ENCODE assay signal across 27 cellular contexts in genomic region chr10:98254234-98254858, GRCh38. TPM values are rescaled to one million over a fixed set of nuclear protein-coding genes. Genes with fewer than 3 reads are reported as not detected.
DNase-seq lines count a peak whose midpoint lies in the region; ATAC-seq and TF ChIP-seq lines count a peak whose summit lies in the region.
"Had no signal": no experiment of that assay in that cellular context is flagged by ENCODE, and none has a peak within 500 bp of the region (broad histone marks: within the 10 kb centered on the region; RNA-seq: fewer than 3 reads in every experiment).

No MANE protein-coding gene starts in this region.

- H3K27me3 ChIP-seq in KMS-11 (ENCODE audit: insufficient read depth, low read depth) (no peaks in the 10 kb centered on the region), stomach (no peaks in the 10 kb centered on the region)
- H3K27me3 ChIP-seq: breast epithelium, gastroesophageal sphincter, neural progenitor cell had no signal

- H3K27me3 Mint-ChIP-seq in stimulated activated naive CD8-positive, alpha-beta T cell treated with anti-CD3 and anti-CD28 coated beads, Interleukin-15, amount 100 ng/mL, for 72 hours = no peaks in the 10 kb centered on the region
- peaks cover 12% of the 10 kb centered on the region for H3K27me3 Mint-ChIP-seq in glutamatergic neuron (ENCODE audit: unreplicated experiment)
- no peaks in the 10 kb centered on the region for H3K27me3 Mint-ChIP-seq in type B pancreatic cell
- H3K27me3 Mint-ChIP-seq: stimulated activated naive B cell treated with anti-CD40 and anti-IgM and Interleukin-4, amounts not matched to agents 10 μg/mL and 1 μg/mL and 100 μg/mL, for 72 hours had no signal

- H3K36me3 Mint-ChIP-seq in glutamatergic neuron (ENCODE audit: unreplicated experiment) = peaks cover 6% of the 10 kb centered on the region
- peaks cover 18% of the 10 kb centered on the region for H3K36me3 Mint-ChIP-seq in type B pancreatic cell

- H3K27ac ChIP-seq in KMS-11 (peak overlapping the region; percentile 27; the same call in 1 of the 2 replicates), stomach (no peak overlapping the region)
- H3K27ac ChIP-seq: gastroesophageal sphincter, neural progenitor cell, parathyroid adenoma, RWPE1 had no signal

- peak overlapping the region; percentile 67 to 84 for H3K27ac Mint-ChIP-seq in stimulated activated naive CD8-positive, alpha-beta T cell treated with anti-CD3 and anti-CD28 coated beads, Interleukin-15, amount 100 ng/mL, for 72 hours
- H3K27ac Mint-ChIP-seq in glutamatergic neuron (ENCODE audit: unreplicated experiment) (no peak overlapping the region), type B pancreatic cell (peak overlapping the region; percentile 11)
- H3K27ac Mint-ChIP-seq: activated naive CD4-positive, alpha-beta T cell treated with anti-CD3 and anti-CD28 coated beads for 36 hours; activated T-cell treated with anti-CD3 and anti-CD28 coated beads, Interleukin-2, amount 50 U/mL, for 72 hours; neural progenitor cell; stimulated activated naive B cell treated with anti-CD40 and anti-IgM and Interleukin-4, amounts not matched to agents 10 μg/mL and 1 μg/mL and 100 μg/mL, for 72 hours had no signal

- no peak for TF ChIP-seq POLR2A in stomach (IDR thresholded peaks at IDR 0.05)

- H3K4me3 ChIP-seq in KMS-11 (IDR thresholded peaks at IDR 0.05; ENCODE audit: insufficient read depth, low read depth, low read length) = no peak overlapping the region
- H3K4me3 ChIP-seq in stomach = no peak overlapping the region
- H3K4me3 ChIP-seq: breast epithelium, gastroesophageal sphincter, neural progenitor cell had no signal

- H4K20me1 ChIP-seq in KMS-11 (ENCODE audit: insufficient read depth) = no peaks in the 10 kb centered on the region

- no peak overlapping the region for H3K9ac ChIP-seq in KMS-11
- H3K9ac ChIP-seq: neural progenitor cell, parathyroid adenoma had no signal

- DNase-seq in stimulated activated naive CD8-positive, alpha-beta T cell treated with anti-CD3 and anti-CD28 coated beads, Interleukin-15, amount 100 ng/mL, for 72 hours = no peak
- no peak for DNase-seq in stimulated activated naive CD8-positive, alpha-beta T cell treated with anti-CD3 and anti-CD28 coated beads, Interleukin-15, Interleukin-2, amounts not matched to agents 100 U/mL and 50 U/mL, for 24 hours
- no peak for DNase-seq in glutamatergic neuron
- peak; percentile 45 for DNase-seq in type B pancreatic cell (ENCODE audit: extremely low spot score, unreplicated experiment)
- DNase-seq in activated effector memory CD4-positive, alpha-beta T cell treated with Interleukin-2 at 50 U/mL for 16 hours = no peak
- DNase-seq in stomach = no peak
- DNase-seq: activated CD4-positive, alpha-beta T cell treated with anti-CD3 and anti-CD28 coated beads, Interleukin-2, amount 50 U/mL, for 48 hours; activated naive CD4-positive, alpha-beta T cell treated with anti-CD3 and anti-CD28 coated beads for 36 hours; activated T-cell treated with anti-CD3 and anti-CD28 coated beads, Interleukin-2, amount 50 U/mL, for 72 hours; DND-41; hippocampal formation; mammary epithelial cell; NCI-H1694; NCI-H446 treated with DMSO at 0.1 percent for 48 hours; retina; stimulated activated naive B cell treated with anti-CD40 and anti-IgM and Interleukin-4, amounts not matched to agents 10 μg/mL and 1 μg/mL and 100 μg/mL, for 72 hours had no signal

- ATAC-seq in stimulated activated naive CD8-positive, alpha-beta T cell treated with anti-CD3 and anti-CD28 coated beads, Interleukin-15, amount 100 ng/mL, for 72 hours = no peak
- no peak for ATAC-seq in stimulated activated naive CD8-positive, alpha-beta T cell treated with anti-CD3 and anti-CD28 coated beads, Interleukin-15, Interleukin-2, amounts not matched to agents 100 U/mL and 50 U/mL, for 24 hours
- ATAC-seq in HG02938 (IDR thresholded peaks at IDR 0.05; ENCODE audit: unreplicated experiment) = no peak
- ATAC-seq: activated T-cell treated with anti-CD3 and anti-CD28 coated beads, Interleukin-2, amount 50 U/mL, for 72 hours; gastroesophageal sphincter; stimulated activated naive B cell treated with anti-CD40 and anti-IgM and Interleukin-4, amounts not matched to agents 10 μg/mL and 1 μg/mL and 100 μg/mL, for 72 hours had no signal

- 87 to 92% (median 89%) methylated on average over 8 of the region's 8 CpGs for WGBS in stomach, 5 donors

- H3K4me1 Mint-ChIP-seq in stimulated activated naive CD8-positive, alpha-beta T cell treated with anti-CD3 and anti-CD28 coated beads, Interleukin-15, amount 100 ng/mL, for 72 hours = no peaks in the 10 kb centered on the region
- H3K4me1 Mint-ChIP-seq in glutamatergic neuron (ENCODE audit: low read depth, unreplicated experiment) (peaks cover 40% of the 10 kb centered on the region), type B pancreatic cell (ENCODE audit: unreplicated experiment) (peaks cover 27% of the 10 kb centered on the region)

- no peak for TF ChIP-seq CTCF in KMS-11 (conservative IDR thresholded peaks at IDR 0.05; ENCODE audit: low read depth, low read length)
- TF ChIP-seq CTCF in glutamatergic neuron (IDR thresholded peaks at IDR 0.05; ENCODE audit: partially characterized antibody, unreplicated experiment) = no peak
- no peak for TF ChIP-seq CTCF in type B pancreatic cell (conservative IDR thresholded peaks at IDR 0.05)
- no peak for TF ChIP-seq CTCF in stomach (IDR thresholded peaks at IDR 0.05)

- H3K4me3 Mint-ChIP-seq in stimulated activated naive CD8-positive, alpha-beta T cell treated with anti-CD3 and anti-CD28 coated beads, Interleukin-15, amount 100 ng/mL, for 72 hours = no peak overlapping the region
- H3K4me3 Mint-ChIP-seq in glutamatergic neuron (ENCODE audit: unreplicated experiment) (peak overlapping the region; percentile 3), type B pancreatic cell (no peak overlapping the region)
- H3K4me3 Mint-ChIP-seq: activated naive CD4-positive, alpha-beta T cell treated with anti-CD3 and anti-CD28 coated beads for 36 hours; activated T-cell treated with anti-CD3 and anti-CD28 coated beads, Interleukin-2, amount 50 U/mL, for 72 hours; CD14-positive monocyte; neural progenitor cell; stimulated activated naive B cell treated with anti-CD40 and anti-IgM and Interleukin-4, amounts not matched to agents 10 μg/mL and 1 μg/mL and 100 μg/mL, for 72 hours had no signal

- H3K79me2 ChIP-seq in KMS-11 (ENCODE audit: insufficient read depth, low read depth) = no peaks in the 10 kb centered on the region
- H3K79me2 ChIP-seq: parathyroid adenoma had no signal

- H3K4me2 ChIP-seq in KMS-11 = peak overlapping the region; percentile 25; the same call in 1 of the 2 replicates
- H3K4me2 ChIP-seq: neural progenitor cell had no signal

- H3K36me3 ChIP-seq in KMS-11 (ENCODE audit: insufficient read depth) (no peaks in the 10 kb centered on the region), stomach (peaks cover 2 to 61% (median 39%) of the 10 kb centered on the region in 4 donors)
- H3K36me3 ChIP-seq: breast epithelium, neural progenitor cell had no signal

- no peaks in the 10 kb centered on the region for H3K9me3 ChIP-seq in stomach
- H3K9me3 ChIP-seq: breast epithelium, gastroesophageal sphincter had no signal

- intact Hi-C loops in stomach (cut with DNase I; ENCODE audit: low total_unique reads) = no loop called here

- no peaks in the 10 kb centered on the region for H3K9me3 Mint-ChIP-seq in stimulated activated naive CD8-positive, alpha-beta T cell treated with anti-CD3 and anti-CD28 coated beads, Interleukin-15, amount 100 ng/mL, for 72 hours
- H3K9me3 Mint-ChIP-seq in glutamatergic neuron (ENCODE audit: unreplicated experiment) (peaks cover 10% of the 10 kb centered on the region), type B pancreatic cell (no peaks in the 10 kb centered on the region)
- H3K9me3 Mint-ChIP-seq: activated naive CD4-positive, alpha-beta T cell treated with anti-CD3 and anti-CD28 coated beads for 36 hours; activated T-cell treated with anti-CD3 and anti-CD28 coated beads, Interleukin-2, amount 50 U/mL, for 72 hours; CD14-positive monocyte; neural progenitor cell; stimulated activated naive B cell treated with anti-CD40 and anti-IgM and Interleukin-4, amounts not matched to agents 10 μg/mL and 1 μg/mL and 100 μg/mL, for 72 hours had no signal

- H3K4me1 ChIP-seq in KMS-11 (ENCODE audit: low read depth, poor library complexity, severe bottlenecking) = peaks cover 25% of the 10 kb centered on the region
- H3K4me1 ChIP-seq in stomach = no peaks in the 10 kb centered on the region
- H3K4me1 ChIP-seq: gastroesophageal sphincter, parathyroid adenoma had no signal

- no peak for TF ChIP-seq EP300 in stomach (IDR thresholded peaks at IDR 0.05)

- H2AFZ ChIP-seq in KMS-11 (ENCODE audit: low read depth) = no peak overlapping the region
- H2AFZ ChIP-seq: neural progenitor cell, parathyroid adenoma had no signal

RNA-seq across cellular contexts. Expression of gene LOXL4, which starts 13.6 kb away (rescaled TPM):
- total RNA-seq in glutamatergic neuron (ENCODE audit: unreplicated experiment) = 6.1 TPM
- 40.5 and 59.4 TPM in 2 replicates for total RNA-seq in type B pancreatic cell (ENCODE audit: low replicate concordance)
- total RNA-seq in stomach = 10 to 100 TPM in 1 of 5 donors, 1 to 10 TPM in 3, under 1 TPM in 1; 0.29 to 23.7 (median 2.0) TPM
- 1 to 10 TPM; 1.2 to 1.6 (median 1.4) TPM for polyA plus RNA-seq in stomach
- total RNA-seq: activated naive CD4-positive, alpha-beta T cell treated with anti-CD3 and anti-CD28 coated beads for 36 hours; activated T-cell treated with anti-CD3 and anti-CD28 coated beads, Interleukin-2, amount 50 U/mL, for 72 hours; OCI-LY7; SK-MEL-5; T-helper 1 cell treated with Interleukin-12 subunit alpha and Interleukin-12 subunit beta and Interleukin-4 antibody, amounts not matched to agents 30 ng/mL and 1 ng/mL, for 36 hours had no signal
- polyA plus RNA-seq: mammary epithelial cell had no signal
